23 cellular contexts compared by ENCODE assay signal in the genomic region with DNA sequence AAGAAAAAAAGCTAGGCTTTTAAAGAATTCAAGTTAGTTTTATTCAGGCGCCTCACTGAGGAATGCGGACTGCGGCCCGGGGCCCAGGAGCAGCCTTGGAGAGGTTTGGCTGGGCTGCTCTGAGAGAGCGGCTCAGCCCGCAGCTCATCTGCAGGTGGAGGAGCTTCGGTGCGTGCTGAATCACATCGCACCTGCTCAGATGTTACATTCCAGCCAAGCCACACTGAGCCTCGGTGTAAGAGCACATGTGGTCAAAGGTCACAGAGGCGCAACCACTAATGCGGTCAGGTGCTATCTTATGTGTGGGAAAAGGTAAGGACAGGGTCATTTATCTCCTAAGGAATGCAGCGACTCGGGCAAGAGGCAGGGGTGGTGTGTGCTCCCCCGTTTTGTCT. TPM values are rescaled to one million over a fixed set of nuclear protein-coding genes. Genes with fewer than 3 reads are reported as not detected.
DNase-seq lines count a peak whose midpoint lies in the region; ATAC-seq, FAIRE-seq and TF ChIP-seq lines count a peak whose summit lies in the region.
"Had no signal": no experiment of that assay in that cellular context is flagged by ENCODE, and none has a peak within 500 bp of the region (broad histone marks: within the 10 kb centered on the region; RNA-seq: fewer than 3 reads in every experiment).

No MANE protein-coding gene starts in this region.

- CTCF ChIA-PET in activated CD8-positive, alpha-beta memory T cell treated with anti-CD3 and anti-CD28 coated beads, Interleukin-2, amount 10 ng/mL, durations not matched to agents 7 days and 5 days (lab: Charles Lee): no interaction called here

- TF ChIP-seq CTCF in kidney (IDR thresholded peaks at IDR 0.05; ENCODE audit: borderline replicate concordance, extremely low read depth, insufficient read depth) (no peak), neural crest cell (conservative IDR thresholded peaks at IDR 0.05) (no peak)

- peak overlapping the region; percentile 19 to 23 for H3K27ac ChIP-seq in kidney (ENCODE audit: low read depth in 2 of 2, low read length in 2 of 2)
- H3K27ac ChIP-seq: 22Rv1, C4-2B, GM23248 had no signal

- no peaks in the 10 kb centered on the region for H3K4me1 Mint-ChIP-seq in activated CD8-positive, alpha-beta memory T cell treated with anti-CD3 and anti-CD28 coated beads, Interleukin-2, amount 10 ng/mL, durations not matched to agents 7 days and 5 days
- H3K4me1 Mint-ChIP-seq in neural crest cell: peaks cover 7% of the 10 kb centered on the region
- H3K4me1 Mint-ChIP-seq in stimulated activated naive B cell treated with anti-CD40 and anti-IgM and Interleukin-4, amounts not matched to agents 10 μg/mL and 1 μg/mL and 100 μg/mL, for 72 hours: peaks cover 4 to 21% of the 10 kb centered on the region in 2 donors

- peaks cover 39 to 69% of the 10 kb centered on the region in 2 donors for H3K36me3 ChIP-seq in kidney (ENCODE audit: control insufficient read depth in 1 of 2, insufficient read depth in 2 of 2, low read length in 2 of 2)

- H3K9me3 Mint-ChIP-seq in activated CD8-positive, alpha-beta memory T cell treated with anti-CD3 and anti-CD28 coated beads, Interleukin-2, amount 10 ng/mL, durations not matched to agents 7 days and 5 days (ENCODE audit: low read depth): no peaks in the 10 kb centered on the region
- H3K9me3 Mint-ChIP-seq in neural crest cell: no peaks in the 10 kb centered on the region
- no peaks in the 10 kb centered on the region for H3K9me3 Mint-ChIP-seq in stimulated activated naive B cell treated with anti-CD40 and anti-IgM and Interleukin-4, amounts not matched to agents 10 μg/mL and 1 μg/mL and 100 μg/mL, for 72 hours

- H3K4me1 ChIP-seq in kidney (ENCODE audit: control insufficient read depth in 1 of 2, insufficient read depth in 1 of 2, low read depth in 1 of 2, low read length in 2 of 2): peaks cover 0 to 14% of the 10 kb centered on the region in 2 donors
- H3K4me1 ChIP-seq: HAP-1 had no signal

- no peak for ATAC-seq in activated CD8-positive, alpha-beta memory T cell treated with anti-CD3 and anti-CD28 coated beads, Interleukin-2, amount 10 ng/mL, durations not matched to agents 7 days and 5 days
- ATAC-seq in stimulated activated naive B cell treated with anti-CD40 and anti-IgM and Interleukin-4, amounts not matched to agents 10 μg/mL and 1 μg/mL and 100 μg/mL, for 72 hours (replicated peaks): no peak
- ATAC-seq: Right ventricle myocardium inferior had no signal

- H3K9me3 ChIP-seq in kidney (ENCODE audit: control insufficient read depth in 1 of 2, low read length in 2 of 2): no peaks in the 10 kb centered on the region
- H3K9me3 ChIP-seq: HAP-1 had no signal

- H3K27me3 Mint-ChIP-seq in activated CD8-positive, alpha-beta memory T cell treated with anti-CD3 and anti-CD28 coated beads, Interleukin-2, amount 10 ng/mL, durations not matched to agents 7 days and 5 days: no peaks in the 10 kb centered on the region
- no peaks in the 10 kb centered on the region for H3K27me3 Mint-ChIP-seq in neural crest cell (ENCODE audit: low read depth)
- no peaks in the 10 kb centered on the region for H3K27me3 Mint-ChIP-seq in stimulated activated naive B cell treated with anti-CD40 and anti-IgM and Interleukin-4, amounts not matched to agents 10 μg/mL and 1 μg/mL and 100 μg/mL, for 72 hours

- no peak overlapping the region for H3K4me3 Mint-ChIP-seq in activated CD8-positive, alpha-beta memory T cell treated with anti-CD3 and anti-CD28 coated beads, Interleukin-2, amount 10 ng/mL, durations not matched to agents 7 days and 5 days
- no peak overlapping the region for H3K4me3 Mint-ChIP-seq in neural crest cell
- H3K4me3 Mint-ChIP-seq in stimulated activated naive B cell treated with anti-CD40 and anti-IgM and Interleukin-4, amounts not matched to agents 10 μg/mL and 1 μg/mL and 100 μg/mL, for 72 hours: no peak overlapping the region

- no peak overlapping the region for H3K27ac Mint-ChIP-seq in activated CD8-positive, alpha-beta memory T cell treated with anti-CD3 and anti-CD28 coated beads, Interleukin-2, amount 10 ng/mL, durations not matched to agents 7 days and 5 days
- peak overlapping the region; percentile 67 for H3K27ac Mint-ChIP-seq in neural crest cell (ENCODE audit: unreplicated experiment)
- H3K27ac Mint-ChIP-seq in stimulated activated naive B cell treated with anti-CD40 and anti-IgM and Interleukin-4, amounts not matched to agents 10 μg/mL and 1 μg/mL and 100 μg/mL, for 72 hours: peak overlapping the region; percentile 47

- H3K36me3 Mint-ChIP-seq in activated CD8-positive, alpha-beta memory T cell treated with anti-CD3 and anti-CD28 coated beads, Interleukin-2, amount 10 ng/mL, durations not matched to agents 7 days and 5 days: peaks cover 39% of the 10 kb centered on the region
- H3K36me3 Mint-ChIP-seq in neural crest cell (ENCODE audit: low read depth): peaks cover 50% of the 10 kb centered on the region
- peaks cover 71 to 79% of the 10 kb centered on the region in 2 donors for H3K36me3 Mint-ChIP-seq in stimulated activated naive B cell treated with anti-CD40 and anti-IgM and Interleukin-4, amounts not matched to agents 10 μg/mL and 1 μg/mL and 100 μg/mL, for 72 hours

- H3K9ac ChIP-seq in kidney (ENCODE audit: low read length in 2 of 2): no peak overlapping the region
- H3K9ac ChIP-seq: GM23248 had no signal

- no peak overlapping the region for H3K4me3 ChIP-seq in kidney (ENCODE audit: low read length in 2 of 2)
- H3K4me3 ChIP-seq: GM23248, HAP-1 had no signal

- no peak for FAIRE-seq in kidney (lab: Jason Lieb, UNC)
- FAIRE-seq: G401.6, RCC 7860 had no signal

- peak; percentile 33 for DNase-seq in activated CD8-positive, alpha-beta memory T cell treated with anti-CD3 and anti-CD28 coated beads, Interleukin-2, amount 50 U/mL, for 48 hours
- DNase-seq in activated CD8-positive, alpha-beta memory T cell treated with anti-CD3 and anti-CD28 coated beads, Interleukin-2, amount 10 ng/mL, durations not matched to agents 7 days and 5 days: no peak
- DNase-seq in kidney: no peak
- DNase-seq in neural crest cell (ENCODE audit: low read depth, low spot score): no peak
- no peak for DNase-seq in stimulated activated naive B cell treated with anti-CD40 and anti-IgM and Interleukin-4, amounts not matched to agents 10 μg/mL and 1 μg/mL and 100 μg/mL, for 72 hours
- no peak for DNase-seq in NAMALWA (ENCODE audit: low spot score)
- DNase-seq in SIG-M5 treated with dmso at 0.1 percent for 504 hours (lab: John Stamatoyannopoulos, UW; ENCODE audit: unreplicated experiment): no peak
- no peak for DNase-seq in T1000 (lab: John Stamatoyannopoulos, UW)
- DNase-seq: AML-193, GM23248, MM.1S, NCI-H1092 treated with DMSO at 0.1 percent for 48 hours, NCI-H146, NCI-H2029 treated with DMSO at 0.1 percent for 48 hours, NCI-H2171 treated with DMSO at 0.1 percent for 48 hours, NCI-H446 had no signal

- intact Hi-C loops in kidney (cut with DNase I): no loop called here

RNA-seq across cellular contexts. Expression of gene CNDP1, which starts 17.1 kb away (rescaled TPM):
- under 1 TPM in 1 of 2 experiments, not detected in 1; 0.28 TPM for total RNA-seq in activated CD8-positive, alpha-beta memory T cell treated with anti-CD3 and anti-CD28 coated beads, Interleukin-2, amount 10 ng/mL, durations not matched to agents 7 days and 5 days
- total RNA-seq in kidney: 1.4 TPM
- 2.9 TPM for polyA plus RNA-seq in kidney (ENCODE audit: insufficient read depth, low read depth, low replicate concordance)
- total RNA-seq in neural crest cell: 0.56 and 0.59 TPM in 2 replicates
- total RNA-seq: GM23248, LHCN-M2, Right ventricle myocardium inferior had no signal
- polyA plus RNA-seq: GM23248 had no signal

RNA-seq across cellular contexts. Expression of gene CNDP2, which starts 21.1 kb away (rescaled TPM):
- total RNA-seq in activated CD8-positive, alpha-beta memory T cell treated with anti-CD3 and anti-CD28 coated beads, Interleukin-2, amount 10 ng/mL, durations not matched to agents 7 days and 5 days: 100 to 1,000 TPM; 141 to 176 TPM
- total RNA-seq in kidney (740 TPM), neural crest cell (194 and 204 TPM in 2 replicates)
- 499 TPM for polyA plus RNA-seq in kidney (ENCODE audit: insufficient read depth, low read depth, low replicate concordance)
